ENCODE assay signal across 19 cellular contexts in genomic region chr4:2423695-2424094, GRCh38. TPM values are rescaled to one million over a fixed set of nuclear protein-coding genes. Genes with fewer than 3 reads are reported as not detected.
DNase-seq lines count a peak whose midpoint lies in the region; ATAC-seq and TF ChIP-seq lines count a peak whose summit lies in the region.
"Had no signal": no experiment of that assay in that cellular context is flagged by ENCODE, and none has a peak within 500 bp of the region (broad histone marks: within the 10 kb centered on the region; RNA-seq: fewer than 3 reads in every experiment).

No MANE protein-coding gene starts in this region.

- DNase-seq in ELF-1 (ENCODE audit: low read depth, low spot score): peak; percentile 66
- DNase-seq in ecto neural progenitor cell (ENCODE audit: low spot score): peak; percentile 47
- peak; percentile 65 for DNase-seq in spleen
- DNase-seq in sciatic nerve (ENCODE audit: low spot score): no peak
- no peak for DNase-seq in tibial nerve (ENCODE audit: low spot score in 2 of 2)
- DNase-seq: CD4-positive, alpha-beta memory T cell; DMS153; DMS79; HFFc6; IMR-90 had no signal

- ATAC-seq in GM18511 (IDR thresholded peaks at IDR 0.05; ENCODE audit: unreplicated experiment) (no peak), sciatic nerve (no peak)

- H3K9me3 ChIP-seq in iPS-15b (ENCODE audit: control insufficient read depth, insufficient read depth, low read length) (no peaks in the 10 kb centered on the region), spleen (no peaks in the 10 kb centered on the region), tibial nerve (no peaks in the 10 kb centered on the region)
- H3K9me3 ChIP-seq: A549, BLaER1 had no signal

- intact Hi-C loops in spleen (cut with DNase I; ENCODE audit: low total_unique reads) (no loop called here), sciatic nerve (cut with DNase I) (no loop called here)

- TF ChIP-seq CTCF in spleen (IDR thresholded peaks at IDR 0.05 in 8 of 11, conservative IDR thresholded peaks at IDR 0.05 in 3 of 11) (no peak), tibial nerve (IDR thresholded peaks at IDR 0.05) (no peak)

- no peak for TF ChIP-seq EP300 in tibial nerve (IDR thresholded peaks at IDR 0.05)

- H3K27ac ChIP-seq in spleen (no peak overlapping the region), tibial nerve (no peak overlapping the region)
- H3K27ac ChIP-seq: 22Rv1, BLaER1 had no signal

- H3K4me3 ChIP-seq in iPS-15b (ENCODE audit: low read depth, low read length) (no peak overlapping the region), spleen (no peak overlapping the region), tibial nerve (no peak overlapping the region)
- H3K4me3 ChIP-seq: A549, BLaER1, GM12878, K562 had no signal

- H3K27me3 ChIP-seq in iPS-15b (ENCODE audit: control insufficient read depth, insufficient read depth, low read length) (peaks cover 28% of the 10 kb centered on the region), spleen (replicated peaks in 1 of 7) (peaks cover 0 to 77% (median 10%) of the 10 kb centered on the region in 7 donors), tibial nerve (peaks cover 0 to 56% of the 10 kb centered on the region in 2 donors)

- TF ChIP-seq POLR2A in spleen (IDR thresholded peaks at IDR 0.05) (no peak), tibial nerve (IDR thresholded peaks at IDR 0.05) (no peak)

- peak overlapping the region; percentile 37 for H3K9ac ChIP-seq in iPS-15b (ENCODE audit: low read depth, low read length)
- H3K9ac ChIP-seq: BLaER1 had no signal

- H3K4me1 ChIP-seq in iPS-15b (ENCODE audit: control insufficient read depth, insufficient read depth, low read length) (no peaks in the 10 kb centered on the region), spleen (peaks cover 6 to 14% (median 10%) of the 10 kb centered on the region in 6 donors), tibial nerve (peaks cover 0 to 12% (median 6%) of the 10 kb centered on the region in 4 donors)

- whole genome bisulfite sequencing in spleen, 5 donors: 81 to 93% (median 91%) methylated on average over 4 to 10 of the region's 10 CpGs
- 76 to 86% methylated on average over 6 to 9 of the region's 10 CpGs for WGBS in tibial nerve, 2 donors

- H3K36me3 ChIP-seq in iPS-15b (ENCODE audit: control insufficient read depth, insufficient read depth, low read length) (no peaks in the 10 kb centered on the region), spleen (no peaks in the 10 kb centered on the region), tibial nerve (no peaks in the 10 kb centered on the region)
- H3K36me3 ChIP-seq: BLaER1 had no signal

RNA-seq across cellular contexts. Expression of gene CFAP99, which starts 4.9 kb away (rescaled TPM):
- total RNA-seq in spleen (under 1 TPM in 1 of 7 donors, not detected in 6; 0.22 TPM), sciatic nerve (not detected), tibial nerve (not detected)
- polyA plus RNA-seq in spleen: under 1 TPM in 1 of 3 donors, not detected in 2; 0.13 TPM
- total RNA-seq: Daoy, G401, GM12878, HFFc6, IMR-90 had no signal
- polyA plus RNA-seq: CD4-positive, alpha-beta memory T cell; GM12878; IMR-90 had no signal

RNA-seq across cellular contexts. Expression of gene ZFYVE28, which starts 5.2 kb away (rescaled TPM):
- total RNA-seq in spleen (10 to 100 TPM; 11.2 to 31.3 (median 15.7) TPM), sciatic nerve (23.2 TPM), tibial nerve (10 to 100 TPM; 16.2 to 44.4 (median 26.5) TPM)
- 1 to 10 TPM; 2.7 to 8.5 (median 7.8) TPM for polyA plus RNA-seq in spleen

RNA-seq across cellular contexts. Expression of gene RNF4, which starts 45.2 kb away (rescaled TPM):
- total RNA-seq in spleen (10 to 100 TPM; 57.4 to 82.5 (median 66.4) TPM), sciatic nerve (44.5 TPM), tibial nerve (10 to 100 TPM; 33.0 to 67.7 (median 49.3) TPM)
- polyA plus RNA-seq in spleen: 10 to 100 TPM; 22.0 to 35.4 (median 24.0) TPM

Comparison
In these comparisons a context has a peak if more than half of its experiments do, and no peak if none do; other contexts are left out.
1. DNase-seq: peak in ELF-1 (single experiment), ecto neural progenitor cell (single experiment) and spleen (single experiment); none in sciatic nerve (single experiment) and tibial nerve (0 of 2).